In genomic region chr6:390914-391558, GRCh38 we compare ENCODE assay signal across 8 cellular contexts. TPM values are rescaled to one million over a fixed set of nuclear protein-coding genes. Genes with fewer than 3 reads are reported as not detected.
A peak's percentile ranks its signal among the peaks of the same experiment; 100 is the strongest.
DNase-seq lines count a peak whose midpoint lies in the region; ATAC-seq and TF ChIP-seq lines count a peak whose summit lies in the region.

No MANE protein-coding gene starts in this region.

- H3K36me3 ChIP-seq in neuronal stem cell (replicated peaks in 1 of 2; ENCODE audit: control insufficient read depth in 2 of 2, insufficient read depth in 2 of 2, low read length in 2 of 2), result no peaks in the 10 kb centered on the region

- no peak overlapping the region for H3K4ac ChIP-seq in neuronal stem cell (ENCODE audit: low read length)

- H3K79me1 ChIP-seq in neuronal stem cell (ENCODE audit: low read depth, low read length), result no peaks in the 10 kb centered on the region

- H3K4me1 ChIP-seq in neuronal stem cell (ENCODE audit: control insufficient read depth in 2 of 2, insufficient read depth in 1 of 2, low read depth in 1 of 2, low read length in 2 of 2), result peaks cover 0 to 2% of the 10 kb centered on the region in 2 donors

- peak overlapping the region; percentile 50 for H3K9ac ChIP-seq in neuronal stem cell (ENCODE audit: low read depth, low read length, poor library complexity)

- peaks cover 14 to 98% (median 51%) of the 10 kb centered on the region in 3 experiments for H3K27me3 ChIP-seq in neuronal stem cell (ENCODE audit: control insufficient read depth in 3 of 3, insufficient read depth in 3 of 3, low read depth in 1 of 3, low read length in 3 of 3)

- TF ChIP-seq CTCF in coronary artery (IDR thresholded peaks at IDR 0.05) (no peak), omental fat pad (IDR thresholded peaks at IDR 0.05) (no peak)

- no CpG with 5 or more reads among the region's 44 CpGs for WGBS in neuronal stem cell (ENCODE audit: extremely low coverage in 2 of 2, insufficient read length in 2 of 2, insufficient replicate concordance in 1 of 2), 2 donors

- H3K9me3 ChIP-seq in neuronal stem cell (replicated peaks in 1 of 2; ENCODE audit: control insufficient read depth in 2 of 2, insufficient read depth in 1 of 2, low read depth in 1 of 2, low read length in 2 of 2), result no peaks in the 10 kb centered on the region

- H3K23ac ChIP-seq in neuronal stem cell (ENCODE audit: low read depth, low read length, poor library complexity), result no peak overlapping the region

- H4K91ac ChIP-seq in neuronal stem cell (ENCODE audit: low read depth, low read length, poor library complexity), result no peak overlapping the region

- no peak overlapping the region for H4K8ac ChIP-seq in neuronal stem cell (ENCODE audit: low read depth, low read length)

- no peak overlapping the region for H2BK5ac ChIP-seq in neuronal stem cell (ENCODE audit: low read length)

- no peak overlapping the region for H2BK12ac ChIP-seq in neuronal stem cell (ENCODE audit: low read length)

- H3K18ac ChIP-seq in neuronal stem cell (ENCODE audit: low read length), result peak overlapping the region; percentile 65

- peak overlapping the region; percentile 61 for H3K4me3 ChIP-seq in coronary artery
- H3K4me3 ChIP-seq in neuronal stem cell (ENCODE audit: low read length in 2 of 2), result peak overlapping the region in 1 of 2 donors; percentile 78

- H3K4me2 ChIP-seq in neuronal stem cell (ENCODE audit: insufficient read depth, low read length, poor library complexity, severe bottlenecking), result peak overlapping the region; percentile 86

- DNase-seq in DMS114 treated with DMSO at 0.1 percent for 48 hours (lab: John Stamatoyannopoulos, UW; ENCODE audit: unreplicated experiment) (peak; percentile 13), LHCN-M2 (ENCODE audit: low read depth) (peak; percentile 10), coronary artery (ENCODE audit: low spot score) (peak; percentile 58), neuronal stem cell (ENCODE audit: low spot score) (peak; percentile 31), omental fat pad (ENCODE audit: low spot score) (no peak), LoVo (ENCODE audit: low spot score) (no peak), NCI-H2171 (lab: John Stamatoyannopoulos, UW) (no peak)

- H2BK120ac ChIP-seq in neuronal stem cell (ENCODE audit: low read depth, low read length), result no peak overlapping the region

- no peak overlapping the region for H3K27ac ChIP-seq in coronary artery
- no peak overlapping the region for H3K27ac ChIP-seq in neuronal stem cell (replicated peaks; ENCODE audit: low read length)

- no peak overlapping the region for H3K14ac ChIP-seq in neuronal stem cell (ENCODE audit: low read length)

- H2AK5ac ChIP-seq in neuronal stem cell (ENCODE audit: low read depth, low read length), result no peak overlapping the region

- peak overlapping the region; percentile 77 for H2AFZ ChIP-seq in neuronal stem cell (ENCODE audit: low read length)

- ATAC-seq in GM21381 (IDR thresholded peaks at IDR 0.05; ENCODE audit: unreplicated experiment) (peak; percentile 16), omental fat pad (ENCODE audit: low FRiP score) (no peak)

- H2BK15ac ChIP-seq in neuronal stem cell (ENCODE audit: low read length), result no peak overlapping the region

RNA-seq across cellular contexts. Expression of gene IRF4, which starts 0.5 kb away (rescaled TPM):
- not detected in 2 replicates for total RNA-seq in LHCN-M2 (2014; rRNA removed)
- not detected for polyA plus RNA-seq in LHCN-M2 (2012)
- polyA plus RNA-seq in neuronal stem cell (2013, experiment 1 of 2), result 0.42 TPM
- polyA plus RNA-seq in neuronal stem cell (2013, experiment 2 of 2), result 0.48 TPM
- 1 to 10 TPM; 3.5 to 5.8 (median 4.1) TPM for total RNA-seq in omental fat pad

Comparison
In these comparisons a context has a peak if more than half of its experiments do, and no peak if none do; other contexts are left out.
1. DNase-seq: peak in DMS114 treated with DMSO at 0.1 percent for 48 hours (single experiment), LHCN-M2 (single experiment), coronary artery (single experiment) and neuronal stem cell (single experiment); none in omental fat pad (single experiment), LoVo (single experiment) and NCI-H2171 (single experiment).